In genomic region chr1:95072532-95073419, GRCh38 we compare ENCODE assay signal across 1 cellular context.
TF ChIP-seq lines count a peak whose summit lies in the region.

TSS of gene ALG14 (minus strand) at chr1:95072951. CDS start at chr1:95072898, 53 bp downstream.

TF ChIP-seq in HepG2, 621 proteins besides CTCF, POLR2A, EP300 and RAD21 (continued from another document and continues in another):
- TF ChIP-seq MNT (IDR thresholded peaks at IDR 0.05) (no peak), NFYC (CRISPR knock-in tag; IDR thresholded peaks at IDR 0.05) (no peak), MED13 (CRISPR knock-in tag; IDR thresholded peaks at IDR 0.05) (peak; percentile 46; the same call in 1 of the 2 replicates), STAT5B (CRISPR knock-in tag; IDR thresholded peaks at IDR 0.05) (no peak; the same call in 1 of the 2 replicates), SCMH1 (CRISPR knock-in tag; IDR thresholded peaks at IDR 0.05; ENCODE audit: borderline replicate concordance) (no peak), WIZ (CRISPR knock-in tag; IDR thresholded peaks at IDR 0.05) (no peak), RXRA (CRISPR knock-in tag; IDR thresholded peaks at IDR 0.05) (peak; percentile 60; the same call in 1 of the 2 replicates), MBNL3 (CRISPR knock-in tag; conservative IDR thresholded peaks at IDR 0.05) (no peak), ZNF101 (CRISPR knock-in tag; IDR thresholded peaks at IDR 0.05; ENCODE audit: borderline replicate concordance, low read depth) (no peak), HIC2 (CRISPR knock-in tag; IDR thresholded peaks at IDR 0.05; ENCODE audit: low read depth) (0 out of 2 replicates have a peak, but pooled peaks have one; percentile 54), ZKSCAN1 (IDR thresholded peaks at IDR 0.05; ENCODE audit: low read length) (no peak), GZF1 (CRISPR knock-in tag; IDR thresholded peaks at IDR 0.05) (peak; percentile 72; the same call in 1 of the 2 replicates), HDAC6 (IDR thresholded peaks at IDR 0.05; ENCODE audit: low read depth, low read length) (no peak), ZNF766 (CRISPR knock-in tag; IDR thresholded peaks at IDR 0.05; ENCODE audit: borderline replicate concordance) (peak; percentile 60; the same call in 1 of the 2 replicates), ZNF646 (CRISPR knock-in tag; IDR thresholded peaks at IDR 0.05) (no peak), ATF1 (CRISPR knock-in tag; IDR thresholded peaks at IDR 0.05) (peak; percentile 68), ARID5B (CRISPR knock-in tag; IDR thresholded peaks at IDR 0.05) (peak; percentile 39; the same call in 1 of the 2 replicates), ZBTB26 (CRISPR knock-in tag; IDR thresholded peaks at IDR 0.05; ENCODE audit: borderline replicate concordance) (peak; percentile 30; the same call in 1 of the 2 replicates), MYNN (CRISPR knock-in tag; IDR thresholded peaks at IDR 0.05; ENCODE audit: low read depth) (peak; percentile 80; the same call in 1 of the 2 replicates), NFIC (IDR thresholded peaks at IDR 0.05; ENCODE audit: low read length) (no peak), TBX3 (IDR thresholded peaks at IDR 0.05; ENCODE audit: borderline replicate concordance) (peak; percentile 27), MYC (CRISPR knock-in tag; IDR thresholded peaks at IDR 0.05; ENCODE audit: borderline replicate concordance) (peak; percentile 88), ZNF318 (CRISPR knock-in tag; IDR thresholded peaks at IDR 0.05) (0 out of 2 replicates have a peak, but pooled peaks have one; percentile 21), NRL (CRISPR knock-in tag; IDR thresholded peaks at IDR 0.05; ENCODE audit: borderline replicate concordance) (peak; percentile 60; the same call in 1 of the 2 replicates), RELA (CRISPR knock-in tag; IDR thresholded peaks at IDR 0.05) (no peak), KLF9 (CRISPR knock-in tag; IDR thresholded peaks at IDR 0.05; ENCODE audit: low read depth) (no peak), ZNF605 (CRISPR knock-in tag; IDR thresholded peaks at IDR 0.05) (0 out of 2 replicates have a peak, but pooled peaks have one; percentile 36), ZNF513 (CRISPR knock-in tag; conservative IDR thresholded peaks at IDR 0.05) (no peak), ZNF317 (CRISPR knock-in tag; IDR thresholded peaks at IDR 0.05) (no peak), EZH2 (conservative IDR thresholded peaks at IDR 0.05; ENCODE audit: low read depth, low read length) (no peak)
